In genomic region chr13:44270153-44270552, GRCh38 we compare ENCODE assay signal across 18 cellular contexts.
DNase-seq lines count a peak whose midpoint lies in the region; ATAC-seq and TF ChIP-seq lines count a peak whose summit lies in the region.
"Had no signal": no experiment of that assay in that cellular context is flagged by ENCODE, and none has a peak within 500 bp of the region (broad histone marks: within the 10 kb centered on the region; RNA-seq: fewer than 3 reads in every experiment).

No MANE protein-coding gene starts in this region.

- TF ChIP-seq CTCF in dorsolateral prefrontal cortex (IDR thresholded peaks at IDR 0.05 in 54 of 56, conservative IDR thresholded peaks at IDR 0.05 in 2 of 56; ENCODE audit: low read depth in 1 of 56, partially characterized antibody in 56 of 56) (no peak), uterus (IDR thresholded peaks at IDR 0.05) (no peak), GM10266 (IDR thresholded peaks at IDR 0.05; ENCODE audit: control insufficient read depth, insufficient read depth, low read depth, missing control alignments) (no peak)

- H3K27me3 ChIP-seq in dorsolateral prefrontal cortex = no peaks in the 10 kb centered on the region
- no peaks in the 10 kb centered on the region for H3K27me3 ChIP-seq in rectal smooth muscle tissue (ENCODE audit: control insufficient read depth, insufficient read depth, low read length)
- no peaks in the 10 kb centered on the region for H3K27me3 ChIP-seq in uterus

- in situ Hi-C loops in SK-MEL-5 (cut with HindIII; ENCODE audit: low pct_unique_long_range_greater_than_20kb, low sequenced_read_pairs) = no loop called here

- TF ChIP-seq POLR2A in uterus (IDR thresholded peaks at IDR 0.05) = no peak

- H3K27ac ChIP-seq in dorsolateral prefrontal cortex (peak overlapping the region in 43 of 59 donors; percentile 3 to 92 (median 81)), rectal smooth muscle tissue (ENCODE audit: low read depth, low read length) (peak overlapping the region; percentile 84), uterus (peak overlapping the region; percentile 80 to 94)

- intact Hi-C loops in dorsolateral prefrontal cortex (cut with DNase I) (no loop called here), uterus (cut with DNase I; ENCODE audit: low total_unique reads) (no loop called here)

- H3K9me3 ChIP-seq in uterus = no peaks in the 10 kb centered on the region

- no peak overlapping the region for H3K9ac ChIP-seq in rectal smooth muscle tissue (ENCODE audit: low read length)

- H3K36me3 ChIP-seq in rectal smooth muscle tissue (ENCODE audit: control insufficient read depth, insufficient read depth, low read length) = no peaks in the 10 kb centered on the region
- H3K36me3 ChIP-seq in uterus = no peaks in the 10 kb centered on the region

- DNase-seq in SK-MEL-5 (ENCODE audit: low read depth, low spot score) (peak; percentile 30), dorsolateral prefrontal cortex (no peak), uterus (no peak), GM10266 (ENCODE audit: extremely low spot score) (no peak)
- DNase-seq: GF-D8; H9; hypothalamus; naive B cell; NCI-H2107; NCI-H510A; occipital lobe; retina; stimulated activated CD4-positive, alpha-beta T cell treated with anti-CD3 and anti-CD28 coated beads, Interleukin-12 subunit alpha, Interleukin-12 subunit beta, amount 100 ng/mL, for 4 hours; stimulated activated naive CD8-positive, alpha-beta T cell treated with anti-CD3 and anti-CD28 coated beads, Interleukin-15, amount 100 ng/mL, for 72 hours; T-helper 9 cell had no signal

- peaks cover 35% of the 10 kb centered on the region for H3K4me1 ChIP-seq in rectal smooth muscle tissue (ENCODE audit: control insufficient read depth, insufficient read depth, low read length)
- H3K4me1 ChIP-seq in uterus = peaks cover 10% of the 10 kb centered on the region in 2 donors

- H3K4me3 ChIP-seq in dorsolateral prefrontal cortex = no peak overlapping the region
- H3K4me3 ChIP-seq in rectal smooth muscle tissue (ENCODE audit: low read length) = no peak overlapping the region
- H3K4me3 ChIP-seq in uterus = no peak overlapping the region

- ATAC-seq in GM21619 (IDR thresholded peaks at IDR 0.05; ENCODE audit: unreplicated experiment) (no peak), GM21529 (IDR thresholded peaks at IDR 0.05; ENCODE audit: unreplicated experiment) (no peak)
- ATAC-seq: stimulated activated naive CD8-positive, alpha-beta T cell treated with anti-CD3 and anti-CD28 coated beads, Interleukin-15, amount 100 ng/mL, for 72 hours had no signal
